In the genomic region with DNA sequence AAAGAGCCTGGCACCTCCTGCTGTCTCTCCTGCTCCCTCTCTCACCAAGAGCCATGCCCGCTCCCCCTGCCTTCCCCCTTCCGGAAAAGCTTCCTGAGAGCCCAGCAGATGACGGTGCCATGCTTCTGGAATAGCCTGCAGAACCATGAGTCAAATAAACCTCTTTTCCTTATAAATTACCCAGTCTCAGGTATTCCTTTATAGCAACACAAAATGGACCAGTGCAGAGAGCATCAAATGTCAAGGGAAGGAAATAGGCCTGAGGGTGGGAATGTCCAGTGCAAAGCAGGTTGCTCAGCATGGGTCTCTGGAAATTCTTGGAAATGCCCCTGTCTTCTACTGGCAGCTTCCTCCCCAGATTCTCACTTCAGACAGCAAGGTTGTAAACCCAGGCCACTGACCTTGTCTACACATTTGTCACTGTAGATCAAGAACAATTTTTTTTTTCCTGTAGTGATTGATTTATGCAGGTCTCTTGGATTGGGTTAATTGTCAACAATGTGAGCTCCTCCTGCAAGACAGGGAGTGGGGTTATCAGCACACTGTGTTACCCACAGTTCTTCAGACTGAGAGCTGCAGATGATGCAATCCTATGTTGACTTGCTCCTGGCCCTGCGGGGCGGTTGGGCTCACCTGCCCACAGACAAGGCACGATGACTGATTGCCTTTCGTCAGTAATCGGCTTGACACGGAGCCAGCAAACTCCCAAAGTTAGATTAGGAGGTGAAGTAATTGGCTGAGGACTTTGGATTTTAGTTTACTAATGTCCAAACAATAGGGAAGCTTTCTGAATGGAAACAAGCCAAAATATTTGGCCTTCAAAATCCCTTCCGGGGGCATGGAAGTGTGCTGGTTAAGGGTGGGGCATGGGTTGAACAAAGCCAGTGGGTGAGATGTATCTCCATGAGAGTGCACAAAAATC, we compare ENCODE assay signal across 1 cellular context.
TF ChIP-seq lines count a peak whose summit lies in the region.

No MANE protein-coding gene starts in this region.

TF ChIP-seq in HepG2, 621 proteins besides CTCF, POLR2A, EP300 and RAD21 (continued from another document and continues in another):
- TF ChIP-seq, protein P1, sequence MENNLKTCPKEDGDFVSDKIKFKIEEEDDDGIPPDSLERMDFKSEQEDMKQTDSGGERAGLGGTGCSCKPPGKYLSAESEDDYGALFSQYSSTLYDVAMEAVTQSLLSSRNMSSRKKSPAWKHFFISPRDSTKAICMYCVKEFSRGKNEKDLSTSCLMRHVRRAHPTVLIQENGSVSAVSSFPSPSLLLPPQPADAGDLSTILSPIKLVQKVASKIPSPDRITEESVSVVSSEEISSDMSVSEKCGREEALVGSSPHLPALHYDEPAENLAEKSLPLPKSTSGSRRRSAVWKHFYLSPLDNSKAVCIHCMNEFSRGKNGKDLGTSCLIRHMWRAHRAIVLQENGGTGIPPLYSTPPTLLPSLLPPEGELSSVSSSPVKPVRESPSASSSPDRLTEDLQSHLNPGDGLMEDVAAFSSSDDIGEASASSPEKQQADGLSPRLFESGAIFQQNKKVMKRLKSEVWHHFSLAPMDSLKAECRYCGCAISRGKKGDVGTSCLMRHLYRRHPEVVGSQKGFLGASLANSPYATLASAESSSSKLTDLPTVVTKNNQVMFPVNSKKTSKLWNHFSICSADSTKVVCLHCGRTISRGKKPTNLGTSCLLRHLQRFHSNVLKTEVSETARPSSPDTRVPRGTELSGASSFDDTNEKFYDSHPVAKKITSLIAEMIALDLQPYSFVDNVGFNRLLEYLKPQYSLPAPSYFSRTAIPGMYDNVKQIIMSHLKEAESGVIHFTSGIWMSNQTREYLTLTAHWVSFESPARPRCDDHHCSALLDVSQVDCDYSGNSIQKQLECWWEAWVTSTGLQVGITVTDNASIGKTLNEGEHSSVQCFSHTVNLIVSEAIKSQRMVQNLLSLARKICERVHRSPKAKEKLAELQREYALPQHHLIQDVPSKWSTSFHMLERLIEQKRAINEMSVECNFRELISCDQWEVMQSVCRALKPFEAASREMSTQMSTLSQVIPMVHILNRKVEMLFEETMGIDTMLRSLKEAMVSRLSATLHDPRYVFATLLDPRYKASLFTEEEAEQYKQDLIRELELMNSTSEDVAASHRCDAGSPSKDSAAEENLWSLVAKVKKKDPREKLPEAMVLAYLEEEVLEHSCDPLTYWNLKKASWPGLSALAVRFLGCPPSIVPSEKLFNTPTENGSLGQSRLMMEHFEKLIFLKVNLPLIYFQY (CRISPR knock-in tag; IDR thresholded peaks at IDR 0.05; ENCODE audit: borderline replicate concordance), result peak; percentile 41; the same call in 1 of the 2 replicates
- TF ChIP-seq, protein P2, sequence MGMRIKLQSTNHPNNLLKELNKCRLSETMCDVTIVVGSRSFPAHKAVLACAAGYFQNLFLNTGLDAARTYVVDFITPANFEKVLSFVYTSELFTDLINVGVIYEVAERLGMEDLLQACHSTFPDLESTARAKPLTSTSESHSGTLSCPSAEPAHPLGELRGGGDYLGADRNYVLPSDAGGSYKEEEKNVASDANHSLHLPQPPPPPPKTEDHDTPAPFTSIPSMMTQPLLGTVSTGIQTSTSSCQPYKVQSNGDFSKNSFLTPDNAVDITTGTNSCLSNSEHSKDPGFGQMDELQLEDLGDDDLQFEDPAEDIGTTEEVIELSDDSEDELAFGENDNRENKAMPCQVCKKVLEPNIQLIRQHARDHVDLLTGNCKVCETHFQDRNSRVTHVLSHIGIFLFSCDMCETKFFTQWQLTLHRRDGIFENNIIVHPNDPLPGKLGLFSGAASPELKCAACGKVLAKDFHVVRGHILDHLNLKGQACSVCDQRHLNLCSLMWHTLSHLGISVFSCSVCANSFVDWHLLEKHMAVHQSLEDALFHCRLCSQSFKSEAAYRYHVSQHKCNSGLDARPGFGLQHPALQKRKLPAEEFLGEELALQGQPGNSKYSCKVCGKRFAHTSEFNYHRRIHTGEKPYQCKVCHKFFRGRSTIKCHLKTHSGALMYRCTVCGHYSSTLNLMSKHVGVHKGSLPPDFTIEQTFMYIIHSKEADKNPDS (CRISPR knock-in tag; IDR thresholded peaks at IDR 0.05), result no peak
- 0 out of 2 replicates have a peak, but pooled peaks have one; percentile 53 for TF ChIP-seq TP53 (CRISPR knock-in tag; conservative IDR thresholded peaks at IDR 0.05)
- no peak for TF ChIP-seq SMAD1 (CRISPR knock-in tag; IDR thresholded peaks at IDR 0.05; ENCODE audit: borderline replicate concordance, low read depth)
- no peak for TF ChIP-seq SMARCE1 (IDR thresholded peaks at IDR 0.05; ENCODE audit: borderline replicate concordance)
- peak; percentile 87 for TF ChIP-seq MTA1 (CRISPR knock-in tag; IDR thresholded peaks at IDR 0.05; ENCODE audit: borderline replicate concordance)
- no peak for TF ChIP-seq MTA3 (CRISPR knock-in tag; IDR thresholded peaks at IDR 0.05)
- no peak for TF ChIP-seq TEAD2 (CRISPR knock-in tag; IDR thresholded peaks at IDR 0.05)
- no peak for TF ChIP-seq ZNF839 (CRISPR knock-in tag; IDR thresholded peaks at IDR 0.05; ENCODE audit: borderline replicate concordance)
- TF ChIP-seq, protein P3, sequence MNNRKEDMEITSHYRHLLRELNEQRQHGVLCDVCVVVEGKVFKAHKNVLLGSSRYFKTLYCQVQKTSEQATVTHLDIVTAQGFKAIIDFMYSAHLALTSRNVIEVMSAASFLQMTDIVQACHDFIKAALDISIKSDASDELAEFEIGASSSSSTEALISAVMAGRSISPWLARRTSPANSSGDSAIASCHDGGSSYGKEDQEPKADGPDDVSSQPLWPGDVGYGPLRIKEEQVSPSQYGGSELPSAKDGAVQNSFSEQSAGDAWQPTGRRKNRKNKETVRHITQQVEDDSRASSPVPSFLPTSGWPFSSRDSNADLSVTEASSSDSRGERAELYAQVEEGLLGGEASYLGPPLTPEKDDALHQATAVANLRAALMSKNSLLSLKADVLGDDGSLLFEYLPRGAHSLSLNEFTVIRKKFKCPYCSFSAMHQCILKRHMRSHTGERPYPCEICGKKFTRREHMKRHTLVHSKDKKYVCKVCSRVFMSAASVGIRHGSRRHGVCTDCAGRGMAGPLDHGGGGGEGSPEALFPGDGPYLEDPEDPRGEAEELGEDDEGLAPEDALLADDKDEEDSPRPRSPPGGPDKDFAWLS (CRISPR knock-in tag; IDR thresholded peaks at IDR 0.05; ENCODE audit: borderline replicate concordance), result no peak
- peak; percentile 60; the same call in 1 of the 2 replicates for TF ChIP-seq REPIN1 (CRISPR knock-in tag; IDR thresholded peaks at IDR 0.05; ENCODE audit: borderline replicate concordance, low read depth)
- TF ChIP-seq, protein P4, sequence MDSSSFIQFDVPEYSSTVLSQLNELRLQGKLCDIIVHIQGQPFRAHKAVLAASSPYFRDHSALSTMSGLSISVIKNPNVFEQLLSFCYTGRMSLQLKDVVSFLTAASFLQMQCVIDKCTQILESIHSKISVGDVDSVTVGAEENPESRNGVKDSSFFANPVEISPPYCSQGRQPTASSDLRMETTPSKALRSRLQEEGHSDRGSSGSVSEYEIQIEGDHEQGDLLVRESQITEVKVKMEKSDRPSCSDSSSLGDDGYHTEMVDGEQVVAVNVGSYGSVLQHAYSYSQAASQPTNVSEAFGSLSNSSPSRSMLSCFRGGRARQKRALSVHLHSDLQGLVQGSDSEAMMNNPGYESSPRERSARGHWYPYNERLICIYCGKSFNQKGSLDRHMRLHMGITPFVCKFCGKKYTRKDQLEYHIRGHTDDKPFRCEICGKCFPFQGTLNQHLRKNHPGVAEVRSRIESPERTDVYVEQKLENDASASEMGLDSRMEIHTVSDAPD (CRISPR knock-in tag; IDR thresholded peaks at IDR 0.05), result no peak
- no peak for TF ChIP-seq NBN (conservative IDR thresholded peaks at IDR 0.05)
- TF ChIP-seq ZNF781 (CRISPR knock-in tag; IDR thresholded peaks at IDR 0.05; ENCODE audit: borderline replicate concordance, not compliant biosample characterization), result no peak
- 0 out of 2 replicates have a peak, but pooled peaks have one; percentile 39 for TF ChIP-seq RCOR2 (CRISPR knock-in tag; IDR thresholded peaks at IDR 0.05)
- TF ChIP-seq ZNF720 (CRISPR knock-in tag; IDR thresholded peaks at IDR 0.05), result no peak
- no peak for TF ChIP-seq POLR2AphosphoS2 (IDR thresholded peaks at IDR 0.05; ENCODE audit: low read depth, low read length)
- no peak for TF ChIP-seq SRSF9 (IDR thresholded peaks at IDR 0.05; ENCODE audit: borderline replicate concordance, insufficient read depth, low read depth, low read length, poor library complexity, severe bottlenecking)
- TF ChIP-seq THAP11 (CRISPR knock-in tag; IDR thresholded peaks at IDR 0.05), result peak; percentile 64
- no peak for TF ChIP-seq ZNF713 (CRISPR knock-in tag; IDR thresholded peaks at IDR 0.05)
- TF ChIP-seq ZNF207 (IDR thresholded peaks at IDR 0.05; ENCODE audit: borderline replicate concordance), result no peak
- peak; percentile 86 for TF ChIP-seq PITX1 (CRISPR knock-in tag; IDR thresholded peaks at IDR 0.05)
- TF ChIP-seq, protein P5, sequence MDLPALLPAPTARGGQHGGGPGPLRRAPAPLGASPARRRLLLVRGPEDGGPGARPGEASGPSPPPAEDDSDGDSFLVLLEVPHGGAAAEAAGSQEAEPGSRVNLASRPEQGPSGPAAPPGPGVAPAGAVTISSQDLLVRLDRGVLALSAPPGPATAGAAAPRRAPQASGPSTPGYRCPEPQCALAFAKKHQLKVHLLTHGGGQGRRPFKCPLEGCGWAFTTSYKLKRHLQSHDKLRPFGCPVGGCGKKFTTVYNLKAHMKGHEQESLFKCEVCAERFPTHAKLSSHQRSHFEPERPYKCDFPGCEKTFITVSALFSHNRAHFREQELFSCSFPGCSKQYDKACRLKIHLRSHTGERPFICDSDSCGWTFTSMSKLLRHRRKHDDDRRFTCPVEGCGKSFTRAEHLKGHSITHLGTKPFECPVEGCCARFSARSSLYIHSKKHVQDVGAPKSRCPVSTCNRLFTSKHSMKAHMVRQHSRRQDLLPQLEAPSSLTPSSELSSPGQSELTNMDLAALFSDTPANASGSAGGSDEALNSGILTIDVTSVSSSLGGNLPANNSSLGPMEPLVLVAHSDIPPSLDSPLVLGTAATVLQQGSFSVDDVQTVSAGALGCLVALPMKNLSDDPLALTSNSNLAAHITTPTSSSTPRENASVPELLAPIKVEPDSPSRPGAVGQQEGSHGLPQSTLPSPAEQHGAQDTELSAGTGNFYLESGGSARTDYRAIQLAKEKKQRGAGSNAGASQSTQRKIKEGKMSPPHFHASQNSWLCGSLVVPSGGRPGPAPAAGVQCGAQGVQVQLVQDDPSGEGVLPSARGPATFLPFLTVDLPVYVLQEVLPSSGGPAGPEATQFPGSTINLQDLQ (CRISPR knock-in tag; IDR thresholded peaks at IDR 0.05), result no peak
- peak; percentile 84; the same call in 1 of the 2 replicates for TF ChIP-seq MIER2 (CRISPR knock-in tag; IDR thresholded peaks at IDR 0.05)
- no peak for TF ChIP-seq NFATC3 (CRISPR knock-in tag; IDR thresholded peaks at IDR 0.05)
- TF ChIP-seq ZNF709 (CRISPR knock-in tag; IDR thresholded peaks at IDR 0.05), result no peak
- no peak for TF ChIP-seq ZSCAN22 (CRISPR knock-in tag; IDR thresholded peaks at IDR 0.05)
- TF ChIP-seq SRF (IDR thresholded peaks at IDR 0.05; ENCODE audit: low read depth, low read length), result peak; percentile 2; the same call in 1 of the 2 replicates
- TF ChIP-seq, protein P6, sequence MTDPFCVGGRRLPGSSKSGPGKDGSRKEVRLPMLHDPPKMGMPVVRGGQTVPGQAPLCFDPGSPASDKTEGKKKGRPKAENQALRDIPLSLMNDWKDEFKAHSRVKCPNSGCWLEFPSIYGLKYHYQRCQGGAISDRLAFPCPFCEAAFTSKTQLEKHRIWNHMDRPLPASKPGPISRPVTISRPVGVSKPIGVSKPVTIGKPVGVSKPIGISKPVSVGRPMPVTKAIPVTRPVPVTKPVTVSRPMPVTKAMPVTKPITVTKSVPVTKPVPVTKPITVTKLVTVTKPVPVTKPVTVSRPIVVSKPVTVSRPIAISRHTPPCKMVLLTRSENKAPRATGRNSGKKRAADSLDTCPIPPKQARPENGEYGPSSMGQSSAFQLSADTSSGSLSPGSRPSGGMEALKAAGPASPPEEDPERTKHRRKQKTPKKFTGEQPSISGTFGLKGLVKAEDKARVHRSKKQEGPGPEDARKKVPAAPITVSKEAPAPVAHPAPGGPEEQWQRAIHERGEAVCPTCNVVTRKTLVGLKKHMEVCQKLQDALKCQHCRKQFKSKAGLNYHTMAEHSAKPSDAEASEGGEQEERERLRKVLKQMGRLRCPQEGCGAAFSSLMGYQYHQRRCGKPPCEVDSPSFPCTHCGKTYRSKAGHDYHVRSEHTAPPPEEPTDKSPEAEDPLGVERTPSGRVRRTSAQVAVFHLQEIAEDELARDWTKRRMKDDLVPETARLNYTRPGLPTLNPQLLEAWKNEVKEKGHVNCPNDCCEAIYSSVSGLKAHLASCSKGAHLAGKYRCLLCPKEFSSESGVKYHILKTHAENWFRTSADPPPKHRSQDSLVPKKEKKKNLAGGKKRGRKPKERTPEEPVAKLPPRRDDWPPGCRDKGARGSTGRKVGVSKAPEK (CRISPR knock-in tag; IDR thresholded peaks at IDR 0.05; ENCODE audit: borderline replicate concordance), result peak; percentile 64; the same call in 1 of the 2 replicates
- no peak for TF ChIP-seq ZFP90 (CRISPR knock-in tag; IDR thresholded peaks at IDR 0.05; ENCODE audit: borderline replicate concordance)
- peak; percentile 84; the same call in 1 of the 2 replicates for TF ChIP-seq HDAC2 (CRISPR knock-in tag; IDR thresholded peaks at IDR 0.05)
- TF ChIP-seq ZNF891 (CRISPR knock-in tag; IDR thresholded peaks at IDR 0.05), result no peak; the same call in 1 of the 2 replicates
- no peak for TF ChIP-seq ZNF777 (CRISPR knock-in tag; IDR thresholded peaks at IDR 0.05)
- TF ChIP-seq, protein P7, sequence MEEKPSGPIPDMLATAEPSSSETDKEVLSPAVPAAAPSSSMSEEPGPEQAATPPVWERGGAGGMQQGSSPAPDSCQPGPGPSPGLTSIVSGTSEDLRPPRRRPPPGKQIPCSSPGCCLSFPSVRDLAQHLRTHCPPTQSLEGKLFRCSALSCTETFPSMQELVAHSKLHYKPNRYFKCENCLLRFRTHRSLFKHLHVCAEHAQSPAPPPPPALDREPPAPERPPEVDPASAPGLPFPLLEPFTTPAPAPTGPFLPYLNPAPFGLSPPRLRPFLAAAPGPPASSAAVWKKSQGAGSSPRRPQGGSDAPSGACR (CRISPR knock-in tag; IDR thresholded peaks at IDR 0.05), result peak; percentile 48; the same call in 1 of the 2 replicates
- TF ChIP-seq ZNF17 (CRISPR knock-in tag; IDR thresholded peaks at IDR 0.05), result no peak
- no peak for TF ChIP-seq MYNN (CRISPR knock-in tag; IDR thresholded peaks at IDR 0.05; ENCODE audit: low read depth)
- 0 out of 2 replicates have a peak, but pooled peaks have one; percentile 38 for TF ChIP-seq ZBTB7B (CRISPR knock-in tag; IDR thresholded peaks at IDR 0.05)
- no peak for TF ChIP-seq KLF13 (CRISPR knock-in tag; IDR thresholded peaks at IDR 0.05)
- peak; percentile 44; the same call in 1 of the 2 replicates for TF ChIP-seq KDM6A (CRISPR knock-in tag; IDR thresholded peaks at IDR 0.05; ENCODE audit: low read depth)
- peak; percentile 27; the same call in 1 of the 2 replicates for TF ChIP-seq SIX1 (CRISPR knock-in tag; IDR thresholded peaks at IDR 0.05; ENCODE audit: borderline replicate concordance)
- no peak for TF ChIP-seq ZNF607 (CRISPR knock-in tag; IDR thresholded peaks at IDR 0.05; ENCODE audit: borderline replicate concordance)
